ENCODE assay signal across 8 cellular contexts in genomic region chr19:33430674-33431277, GRCh38. TPM values are rescaled to one million over a fixed set of nuclear protein-coding genes. Genes with fewer than 3 reads are reported as not detected.
DNase-seq lines count a peak whose midpoint lies in the region; ATAC-seq, FAIRE-seq and TF ChIP-seq lines count a peak whose summit lies in the region.

No MANE protein-coding gene starts in this region.

- peak overlapping the region; percentile 44 for H3K27ac Mint-ChIP-seq in WTC11

- H3K4me1 Mint-ChIP-seq in WTC11 = no peaks in the 10 kb centered on the region

- H3K27me3 Mint-ChIP-seq in WTC11 (ENCODE audit: low read depth) = no peaks in the 10 kb centered on the region

- H3K36me3 ChIP-seq in bronchial epithelial cell (ENCODE audit: control insufficient read depth, insufficient read depth, low read length) = no peaks in the 10 kb centered on the region

- no peaks in the 10 kb centered on the region for H3K9me3 Mint-ChIP-seq in WTC11

- TF ChIP-seq CTCF in WTC11 (IDR thresholded peaks at IDR 0.05) (peak; percentile 66), bronchial epithelial cell (IDR thresholded peaks at IDR 0.05; ENCODE audit: insufficient read depth, low read length, severe bottlenecking) (peak; percentile 95), omental fat pad (IDR thresholded peaks at IDR 0.05) (no peak)

- H3K4me3 Mint-ChIP-seq in WTC11 = no peak overlapping the region

- ATAC-seq in GM21360 (IDR thresholded peaks at IDR 0.05; ENCODE audit: unreplicated experiment) (peak; percentile 54), WTC11 (peak; percentile 81), omental fat pad (ENCODE audit: low FRiP score) (no peak)

- DNase-seq in Ammon's horn (ENCODE audit: low spot score) (peak; percentile 91), NCI-H2196 (lab: John Stamatoyannopoulos, UW; ENCODE audit: unreplicated experiment) (peak; percentile 78), WTC11 (ENCODE audit: low spot score) (peak; percentile 81), bronchial epithelial cell (ENCODE audit: low read depth) (peak; percentile 39), kidney glomerular epithelial cell (lab: John Stamatoyannopoulos, UW) (peak; percentile 23), omental fat pad (ENCODE audit: low spot score) (no peak)
- DNase-seq in stimulated activated CD4-positive, alpha-beta T cell treated with anti-CD3 and anti-CD28 coated beads, Interleukin-2, amount 100 ng/mL, for 48 hours = peak; percentile 65 to 71

- POLR2A ChIA-PET in WTC11 (lab: Charles Lee) = interaction anchor here (0.5 to 1.6 kb wide), 2 partner anchors 192 to 207 kb away, joined by 3 to 4 read pairs; partner anchors contain the start of gene CHST8

- no peaks in the 10 kb centered on the region for H3K36me3 Mint-ChIP-seq in WTC11

- no peak overlapping the region for H3K4me3 ChIP-seq in bronchial epithelial cell (ENCODE audit: low read depth, low read length)

- CTCF ChIA-PET in WTC11 (lab: Charles Lee) = interaction anchor here (0.6 to 3.5 kb wide), 51 partner anchors 9 to 611 kb away, joined by 3 to 70 read pairs (median 4); partner anchors contain the start of genes CEBPA and SLC7A10

- FAIRE-seq in bronchial epithelial cell (lab: Jason Lieb, UNC) = no peak

- H3K27me3 ChIP-seq in bronchial epithelial cell (ENCODE audit: control insufficient read depth, insufficient read depth, low read length) = no peaks in the 10 kb centered on the region

TF ChIP-seq in WTC11, 78 proteins besides CTCF, POLR2A, EP300 and RAD21:
- TF ChIP-seq E2F5 (CRISPR knock-in tag; IDR thresholded peaks at IDR 0.05) = no peak
- no peak for TF ChIP-seq MAX (CRISPR knock-in tag; IDR thresholded peaks at IDR 0.05)
- no peak for TF ChIP-seq ZNF512 (CRISPR knock-in tag; IDR thresholded peaks at IDR 0.05; ENCODE audit: borderline replicate concordance)
- no peak for TF ChIP-seq AFF4 (CRISPR knock-in tag; IDR thresholded peaks at IDR 0.05; ENCODE audit: borderline replicate concordance)
- TF ChIP-seq MLX (CRISPR knock-in tag; IDR thresholded peaks at IDR 0.05) = no peak
- TF ChIP-seq ZNF121 (CRISPR knock-in tag; IDR thresholded peaks at IDR 0.05) = peak; percentile 99
- no peak for TF ChIP-seq NFE2L1 (CRISPR knock-in tag; IDR thresholded peaks at IDR 0.05)

RNA-seq across cellular contexts. Expression of gene CEBPG, which starts 57.3 kb away (rescaled TPM):
- total RNA-seq in WTC11 (2021) (28.9 to 33.1 TPM (median 30.4 TPM) in 3 replicates), bronchial epithelial cell (124 and 128 TPM in 2 replicates), omental fat pad (10 to 100 TPM; 19.4 to 41.1 (median 30.0) TPM)

Comparison
In these comparisons a context has a peak if more than half of its experiments do, and no peak if none do; other contexts are left out.
1. CTCF ChIP-seq: peak in WTC11 (single experiment) and bronchial epithelial cell (single experiment); none in omental fat pad (0 of 3).